ENCODE assay signal across 9 cellular contexts in the genomic region with DNA sequence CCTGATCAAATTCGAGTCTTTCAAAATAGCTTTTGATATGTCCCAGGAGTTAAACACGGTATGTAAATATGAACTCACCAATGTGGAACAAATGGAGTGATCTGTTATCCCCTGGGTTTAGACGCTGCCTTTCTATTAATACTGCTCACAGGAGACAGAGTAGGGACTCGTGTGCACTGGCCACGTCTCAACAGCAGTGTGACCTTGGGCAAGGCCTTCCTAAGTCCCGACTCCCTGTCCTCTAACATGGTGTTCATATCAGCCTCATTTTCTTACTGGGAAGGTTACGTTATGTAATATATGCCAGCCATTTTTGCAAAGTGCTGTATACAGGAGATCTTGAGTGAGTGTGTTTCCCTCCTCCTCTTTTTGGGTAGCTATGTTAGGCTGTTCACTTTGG. TPM values are rescaled to one million over a fixed set of nuclear protein-coding genes. Genes with fewer than 3 reads are reported as not detected.
A peak's percentile ranks its signal among the peaks of the same experiment; 100 is the strongest.
DNase-seq lines count a peak whose midpoint lies in the region; ATAC-seq and TF ChIP-seq lines count a peak whose summit lies in the region.
"Had no signal": no experiment of that assay in that cellular context is flagged by ENCODE, and none has a peak within 500 bp of the region (broad histone marks: within the 10 kb centered on the region; RNA-seq: fewer than 3 reads in every experiment).

No MANE protein-coding gene starts in this region.

- CTCF ChIA-PET in Caco-2 (lab: Charles Lee) = no interaction called here

- H3K4me3 Mint-ChIP-seq in Caco-2 (ENCODE audit: unreplicated experiment) = peak overlapping the region; percentile 95
- H3K4me3 Mint-ChIP-seq in effector memory CD8-positive, alpha-beta T cell = peak overlapping the region; percentile 99
- H3K4me3 Mint-ChIP-seq in natural killer cell treated with Interleukin-12 subunit alpha and Interleukin-12 subunit beta and Interleukin-15 and Interleukin-18, amount 100 ng/mL, for 72 hours = peak overlapping the region; percentile 84

- peaks cover 48% of the 10 kb centered on the region for H3K36me3 Mint-ChIP-seq in Caco-2 (ENCODE audit: insufficient read depth, unreplicated experiment)
- H3K36me3 Mint-ChIP-seq in effector memory CD8-positive, alpha-beta T cell (ENCODE audit: insufficient read depth) = peaks cover 44% of the 10 kb centered on the region
- H3K36me3 Mint-ChIP-seq in natural killer cell treated with Interleukin-12 subunit alpha and Interleukin-12 subunit beta and Interleukin-15 and Interleukin-18, amount 100 ng/mL, for 72 hours = peaks cover 14% of the 10 kb centered on the region

- DNase-seq in Caco-2 = no peak
- no peak for DNase-seq in NB4 (ENCODE audit: low read depth)
- no peak for DNase-seq in effector memory CD8-positive, alpha-beta T cell
- DNase-seq in natural killer cell treated with Interleukin-12 subunit alpha and Interleukin-12 subunit beta and Interleukin-15 and Interleukin-18, amount 100 ng/mL, for 72 hours (ENCODE audit: low spot score) = no peak
- DNase-seq in NCI-H1694 treated with DMSO at 0.1 percent for 48 hours (lab: John Stamatoyannopoulos, UW) = no peak
- no peak for DNase-seq in NCI-H2227 (lab: John Stamatoyannopoulos, UW; ENCODE audit: unreplicated experiment)
- DNase-seq in stimulated activated CD4-positive, alpha-beta T cell treated with anti-CD3 and anti-CD28 coated beads, Interleukin-12 subunit alpha, Interleukin-12 subunit beta, amount 100 ng/mL, for 4 hours = no peak
- no peak for DNase-seq in dermis blood vessel endothelial cell

- no peak for TF ChIP-seq POLR2A in NB4 (IDR thresholded peaks at IDR 0.05; ENCODE audit: extremely low read depth, insufficient read length)

- BruUV-seq in Caco-2 (replicated peaks; lab: Mats Ljungman, UMichigan) = no TSS peak

- no peak for ATAC-seq in effector memory CD8-positive, alpha-beta T cell (replicated peaks)
- ATAC-seq in natural killer cell treated with Interleukin-12 subunit alpha and Interleukin-12 subunit beta and Interleukin-15 and Interleukin-18, amount 100 ng/mL, for 72 hours = no peak

- POLR2A ChIA-PET in Caco-2 (lab: Charles Lee) = no interaction called here

- peaks cover 14% of the 10 kb centered on the region for H3K4me1 ChIP-seq in Caco-2

- H3K27ac Mint-ChIP-seq in Caco-2 (ENCODE audit: unreplicated experiment) = peak overlapping the region; percentile 96
- peak overlapping the region; percentile 97 to 98 for H3K27ac Mint-ChIP-seq in effector memory CD8-positive, alpha-beta T cell
- H3K27ac Mint-ChIP-seq in natural killer cell treated with Interleukin-12 subunit alpha and Interleukin-12 subunit beta and Interleukin-15 and Interleukin-18, amount 100 ng/mL, for 72 hours = peak overlapping the region; percentile 98 to 100

- peaks cover 21% of the 10 kb centered on the region for H3K4me1 Mint-ChIP-seq in Caco-2 (ENCODE audit: low read depth, unreplicated experiment)
- H3K4me1 Mint-ChIP-seq in effector memory CD8-positive, alpha-beta T cell (ENCODE audit: low read depth in 2 of 2) = peaks cover 69 to 87% of the 10 kb centered on the region in 2 donors
- peaks cover 70 to 85% of the 10 kb centered on the region in 2 donors for H3K4me1 Mint-ChIP-seq in natural killer cell treated with Interleukin-12 subunit alpha and Interleukin-12 subunit beta and Interleukin-15 and Interleukin-18, amount 100 ng/mL, for 72 hours (ENCODE audit: low read depth in 2 of 2)

- H3K9me3 Mint-ChIP-seq in Caco-2 (ENCODE audit: unreplicated experiment) = no peaks in the 10 kb centered on the region
- no peaks in the 10 kb centered on the region for H3K9me3 Mint-ChIP-seq in effector memory CD8-positive, alpha-beta T cell
- no peaks in the 10 kb centered on the region for H3K9me3 Mint-ChIP-seq in natural killer cell treated with Interleukin-12 subunit alpha and Interleukin-12 subunit beta and Interleukin-15 and Interleukin-18, amount 100 ng/mL, for 72 hours

- H3K27me3 ChIP-seq in Caco-2 (replicated peaks; ENCODE audit: control insufficient read depth, insufficient read depth, low read length) = no peaks in the 10 kb centered on the region

- intact Hi-C loops in Caco-2 (cut with micrococcal nuclease; ENCODE audit: unreplicated experiment) = no loop called here

- no peaks in the 10 kb centered on the region for H3K9me3 ChIP-seq in Caco-2

- no peak for TF ChIP-seq CTCF in Caco-2 (IDR thresholded peaks at IDR 0.05; ENCODE audit: insufficient read depth in 1 of 2, low read depth in 1 of 2, low read length in 1 of 2, severe bottlenecking in 1 of 2, unreplicated experiment in 1 of 2)
- no peak for TF ChIP-seq CTCF in NB4 (IDR thresholded peaks at IDR 0.05; ENCODE audit: low read depth, low read length)

- H3K27me3 Mint-ChIP-seq in Caco-2 (ENCODE audit: insufficient read depth, unreplicated experiment) = no peaks in the 10 kb centered on the region
- H3K27me3 Mint-ChIP-seq in effector memory CD8-positive, alpha-beta T cell = no peaks in the 10 kb centered on the region
- H3K27me3 Mint-ChIP-seq in natural killer cell treated with Interleukin-12 subunit alpha and Interleukin-12 subunit beta and Interleukin-15 and Interleukin-18, amount 100 ng/mL, for 72 hours = no peaks in the 10 kb centered on the region

- H3K4me3 ChIP-seq in Caco-2 (ENCODE audit: low read depth, low read length) (peak overlapping the region; percentile 99; the same call in 1 of the 2 replicates), NB4 (ENCODE audit: low read depth, low read length) (peak overlapping the region; percentile 84)

- 0 out of 2 replicates have a peak, but pooled peaks cover 2% of the 10 kb centered on the region for H3K36me3 ChIP-seq in Caco-2 (ENCODE audit: control insufficient read depth, insufficient read depth, low read length)

RNA-seq across cellular contexts. Expression of gene WDR37, which starts 1.8 kb away (rescaled TPM):
- 20.6 and 22.9 TPM in 2 replicates for total RNA-seq in Caco-2 (2022)
- 10 to 100 TPM; 31.8 to 37.6 TPM for total RNA-seq in natural killer cell treated with Interleukin-12 subunit alpha and Interleukin-12 subunit beta and Interleukin-15 and Interleukin-18, amount 100 ng/mL, for 72 hours
- total RNA-seq in dermis blood vessel endothelial cell = 18.5 and 24.3 TPM in 2 replicates

RNA-seq across cellular contexts. Expression of gene IDI1, which starts 9.1 kb away (rescaled TPM):
- total RNA-seq in Caco-2 (2022) (121 and 133 TPM in 2 replicates), dermis blood vessel endothelial cell (59.6 and 95.5 TPM in 2 replicates)
- total RNA-seq in natural killer cell treated with Interleukin-12 subunit alpha and Interleukin-12 subunit beta and Interleukin-15 and Interleukin-18, amount 100 ng/mL, for 72 hours = 100 to 1,000 TPM in 1 of 2 donors, 10 to 100 TPM in 1; 85.7 to 140 TPM

RNA-seq across cellular contexts. Expression of gene IDI2, which starts 32.4 kb away (rescaled TPM):
- total RNA-seq in Caco-2 (2022) = not detected in 2 replicates
- total RNA-seq in natural killer cell treated with Interleukin-12 subunit alpha and Interleukin-12 subunit beta and Interleukin-15 and Interleukin-18, amount 100 ng/mL, for 72 hours = not detected
- total RNA-seq in dermis blood vessel endothelial cell = not detected in 2 replicates
- total RNA-seq: glomerular endothelial cell had no signal
